Comparison of ENCODE assay signal across 31 cellular contexts in the genomic region with DNA sequence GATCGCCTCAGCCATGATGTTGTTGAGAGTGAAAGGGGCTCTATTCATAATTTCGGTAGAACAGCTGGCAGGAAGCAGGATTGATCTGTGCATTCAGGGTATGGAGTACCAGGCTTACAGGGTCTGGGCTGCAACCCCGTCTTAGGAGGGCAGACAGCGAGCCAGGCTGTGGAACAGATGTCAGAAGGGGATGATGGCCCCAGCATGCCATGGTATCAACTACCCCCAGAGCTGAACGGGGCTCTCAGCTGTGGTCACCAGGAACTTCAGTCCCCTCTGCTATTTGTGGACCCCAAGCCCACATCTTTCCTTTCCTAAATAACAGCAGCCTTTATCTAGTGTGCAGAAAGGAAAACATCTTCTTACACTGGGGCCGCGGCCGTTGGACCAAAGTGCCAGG.
A peak's percentile ranks its signal among the peaks of the same experiment; 100 is the strongest.
DNase-seq lines count a peak whose midpoint lies in the region; TF ChIP-seq lines count a peak whose summit lies in the region.
"Had no signal": no experiment of that assay in that cellular context is flagged by ENCODE, and none has a peak within 500 bp of the region (broad histone marks: within the 10 kb centered on the region; RNA-seq: fewer than 3 reads in every experiment).

No MANE protein-coding gene starts in this region.

- H3K9me3 ChIP-seq in right atrium auricular region: peaks cover 6 to 16% of the 10 kb centered on the region in 2 donors
- peaks cover 0 to 22% (median 13%) of the 10 kb centered on the region in 4 donors for H3K9me3 ChIP-seq in esophagus muscularis mucosa
- no peaks in the 10 kb centered on the region for H3K9me3 ChIP-seq in GM23248 (ENCODE audit: low read depth)
- H3K9me3 ChIP-seq: A549, BE2C, Caco-2 had no signal

- in situ Hi-C loops in GM23248 (cut with MboI): no loop called here

- peak; percentile 21 for DNase-seq in activated CD8-positive, alpha-beta memory T cell treated with anti-CD3 and anti-CD28 coated beads for 24 hours
- no peak for DNase-seq in activated CD8-positive, alpha-beta memory T cell treated with anti-CD3 and anti-CD28 coated beads, Interleukin-2, amount 50 U/mL, for 48 hours
- DNase-seq in right atrium auricular region (ENCODE audit: low spot score) (peak; percentile 50), cardiac septum (ENCODE audit: low spot score) (no peak), esophagus muscularis mucosa (ENCODE audit: extremely low spot score) (peak; percentile 78), GM23248 (no peak)
- DNase-seq: 8988T; ACHN; AML-193; BE2C; C1 segment of cervical spinal cord; Caco-2; Calu3; CD4-positive, alpha-beta memory T cell; CD4-positive, alpha-beta T cell; CD4-positive, CD25-positive, alpha-beta regulatory T cell; CD8-positive, alpha-beta memory T cell; CD8-positive, alpha-beta T cell; COR-L47; DMS 273 treated with DMSO at 0.1 percent for 48 hours; DMS153; DMS53; DMS79; DMS79 treated with DMSO at 0.1 percent for 48 hours; DND-41; EL had no signal

- H3K36me3 ChIP-seq in right atrium auricular region (no peaks in the 10 kb centered on the region), esophagus muscularis mucosa (no peaks in the 10 kb centered on the region), GM23248 (ENCODE audit: low read depth) (no peaks in the 10 kb centered on the region)
- H3K36me3 ChIP-seq: BE2C; BLaER1; BLaER1 treated with 17β-estradiol and CSF1 and Interleukin-3, amounts not matched to agents 10 nM and 100 nM had no signal

- no peaks in the 10 kb centered on the region for H3F3A ChIP-seq in GM23248 (ENCODE audit: insufficient read depth)

- no peak overlapping the region for H3K4me3 ChIP-seq in right atrium auricular region
- no peak overlapping the region for H3K4me3 ChIP-seq in esophagus muscularis mucosa
- no peak overlapping the region for H3K4me3 ChIP-seq in GM23248
- H3K4me3 ChIP-seq: A549; BLaER1; BLaER1 treated with 17β-estradiol and CSF1 and Interleukin-3, amounts not matched to agents 10 nM and 100 nM had no signal

- intact Hi-C loops in cardiac septum (cut with DNase I): no loop called here
- intact Hi-C loops in esophagus muscularis mucosa (cut with DNase I): no loop called here

- 93% methylated on average over 8 of the region's 8 CpGs for WGBS in esophagus muscularis mucosa
- 20 to 28% methylated on average over 8 of the region's 8 CpGs for WGBS in GM23248 (ENCODE audit: low coverage in 1 of 2, low lambda C conversion rate in 2 of 2, missing lambda C conversion rate in 2 of 2), 2 experiments

- no peak for TF ChIP-seq CTCF in right atrium auricular region (IDR thresholded peaks at IDR 0.05)
- TF ChIP-seq CTCF in esophagus muscularis mucosa (IDR thresholded peaks at IDR 0.05): no peak

- H3K9ac ChIP-seq in GM23248: no peak overlapping the region
- H3K9ac ChIP-seq: BLaER1; BLaER1 treated with 17β-estradiol and CSF1 and Interleukin-3, amounts not matched to agents 10 nM and 100 nM had no signal

- no peaks in the 10 kb centered on the region for H4K20me1 ChIP-seq in GM23248 (ENCODE audit: insufficient read depth)
- H4K20me1 ChIP-seq: BLaER1 had no signal

- no peaks in the 10 kb centered on the region for H3K4me1 ChIP-seq in right atrium auricular region
- H3K4me1 ChIP-seq in esophagus muscularis mucosa: no peaks in the 10 kb centered on the region
- H3K4me1 ChIP-seq in GM23248 (ENCODE audit: insufficient read depth): no peaks in the 10 kb centered on the region
- H3K4me1 ChIP-seq: A549; BE2C; BLaER1; BLaER1 treated with 17β-estradiol and CSF1 and Interleukin-3, amounts not matched to agents 10 nM and 100 nM; Caco-2 had no signal

- H3K4me2 ChIP-seq in GM23248 (ENCODE audit: unreplicated experiment): no peak overlapping the region
- H3K4me2 ChIP-seq: A549; BLaER1; BLaER1 treated with 17β-estradiol and CSF1 and Interleukin-3, amounts not matched to agents 10 nM and 100 nM had no signal

- no peaks in the 10 kb centered on the region for H3K9me2 ChIP-seq in GM23248 (ENCODE audit: insufficient read depth)

- no peaks in the 10 kb centered on the region for H3K79me2 ChIP-seq in GM23248 (ENCODE audit: insufficient read depth)

- no peak overlapping the region for H2AFZ ChIP-seq in GM23248

- no peaks in the 10 kb centered on the region for H3K27me3 ChIP-seq in right atrium auricular region
- H3K27me3 ChIP-seq in esophagus muscularis mucosa: peaks cover 0 to 19% (median 0%) of the 10 kb centered on the region in 4 donors
- no peaks in the 10 kb centered on the region for H3K27me3 ChIP-seq in GM23248 (replicated peaks; ENCODE audit: insufficient read depth)
- H3K27me3 ChIP-seq: BE2C; BLaER1; BLaER1 treated with 17β-estradiol and CSF1 and Interleukin-3, amounts not matched to agents 10 nM and 100 nM had no signal

- TF ChIP-seq EP300 in esophagus muscularis mucosa (IDR thresholded peaks at IDR 0.05): no peak

- TF ChIP-seq POLR2A in esophagus muscularis mucosa (IDR thresholded peaks at IDR 0.05; ENCODE audit: low read depth): no peak

- H3K27ac ChIP-seq in right atrium auricular region: no peak overlapping the region
- H3K27ac ChIP-seq in esophagus muscularis mucosa (replicated peaks in 1 of 4): no peak overlapping the region
- H3K27ac ChIP-seq in GM23248: no peak overlapping the region
- H3K27ac ChIP-seq: 22Rv1; A549; BLaER1; BLaER1 treated with 17β-estradiol and CSF1 and Interleukin-3, amounts not matched to agents 10 nM and 100 nM; C4-2B had no signal

Comparison
In these comparisons a context has a peak if more than half of its experiments do, and no peak if none do; other contexts are left out.
1. DNase-seq: peak in activated CD8-positive, alpha-beta memory T cell treated with anti-CD3 and anti-CD28 coated beads for 24 hours (single experiment), right atrium auricular region (single experiment) and esophagus muscularis mucosa (single experiment); none in activated CD8-positive, alpha-beta memory T cell treated with anti-CD3 and anti-CD28 coated beads, Interleukin-2, amount 50 U/mL, for 48 hours (single experiment), cardiac septum (single experiment) and GM23248 (single experiment).